8 cellular contexts compared by ENCODE assay signal in the genomic region with DNA sequence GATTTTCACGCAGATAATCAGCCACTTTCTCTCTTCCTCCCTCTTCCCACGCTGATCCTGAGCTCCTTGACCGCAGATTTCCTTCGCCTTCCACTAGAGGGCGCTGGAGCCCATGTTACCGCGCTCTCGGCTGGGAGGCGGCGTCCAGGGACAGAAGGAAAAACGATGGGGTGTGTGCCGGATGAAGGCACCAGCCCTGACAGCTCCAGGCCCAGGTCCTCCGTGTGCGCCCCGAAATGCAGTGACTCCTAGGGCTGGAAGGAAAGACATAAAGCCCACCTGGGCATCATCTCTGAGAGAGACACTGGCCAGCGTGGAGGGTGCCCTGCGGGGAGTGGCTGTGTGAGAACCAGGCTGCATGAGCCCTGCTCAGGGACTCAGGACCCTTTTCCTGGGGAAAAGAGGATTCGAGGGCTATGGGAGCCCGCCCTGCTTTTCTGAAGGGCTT. TPM values are rescaled to one million over a fixed set of nuclear protein-coding genes. Genes with fewer than 3 reads are reported as not detected.
A peak's percentile ranks its signal among the peaks of the same experiment; 100 is the strongest.
DNase-seq lines count a peak whose midpoint lies in the region; ATAC-seq and TF ChIP-seq lines count a peak whose summit lies in the region.

No MANE protein-coding gene starts in this region.

- H3K9me3 ChIP-seq in OCI-LY7 (ENCODE audit: low read length) (no peaks in the 10 kb centered on the region), osteoblast (ENCODE audit: low read depth, low read length) (no peaks in the 10 kb centered on the region), vagina (no peaks in the 10 kb centered on the region)

- intact Hi-C loops in CD14-positive monocyte (cut with micrococcal nuclease), result loop anchor here in 1 of 2 donors (10.0 kb wide), 1 partner anchor 1063 kb away; no protein-coding TSS in a partner anchor
- intact Hi-C loops in OCI-LY7 (cut with micrococcal nuclease; ENCODE audit: unreplicated experiment), result loop anchor here (5.0 to 10.0 kb wide), 2 partner anchors 1481 to 1883 kb away; no protein-coding TSS in a partner anchor
- intact Hi-C loops in activated T-helper 2 cell treated with anti-CD3 and anti-CD28 coated beads, Interferon-gamma antibody, Interleukin-2, Interleukin-4, amounts not matched to agents 10 μg/mL and 5 μg/mL and 100 μg/mL, durations not matched to agents 14 hours and 24 hours and 36 hours (cut with micrococcal nuclease), result loop anchor here (5.0 to 10.0 kb wide), 2 partner anchors 1073 to 1481 kb away; no protein-coding TSS in a partner anchor
- intact Hi-C loops in vagina (cut with DNase I), result loop anchor here (10.0 kb wide), 1 partner anchor 1073 kb away; no protein-coding TSS in a partner anchor

- H3K9me3 Mint-ChIP-seq in CD14-positive monocyte, result no peaks in the 10 kb centered on the region
- H3K9me3 Mint-ChIP-seq in activated T-helper 2 cell treated with anti-CD3 and anti-CD28 coated beads, Interferon-gamma antibody, Interleukin-2, Interleukin-4, amounts not matched to agents 10 μg/mL and 5 μg/mL and 100 μg/mL, durations not matched to agents 14 hours and 24 hours and 36 hours, result no peaks in the 10 kb centered on the region

- H3K4me3 ChIP-seq in OCI-LY7 (ENCODE audit: low read depth, low read length, poor library complexity, severe bottlenecking) (no peak overlapping the region), osteoblast (ENCODE audit: insufficient read depth, low read length) (peak overlapping the region; percentile 49), vagina (no peak overlapping the region)

- no peak overlapping the region for H3K4me2 ChIP-seq in OCI-LY7 (ENCODE audit: low read length)
- peak overlapping the region; percentile 68 for H3K4me2 ChIP-seq in osteoblast (ENCODE audit: insufficient read depth, low read length)

- no peak overlapping the region for H3K27ac ChIP-seq in OCI-LY7 (ENCODE audit: low read depth, low read length, poor library complexity, severe bottlenecking)
- H3K27ac ChIP-seq in osteoblast (ENCODE audit: low read depth, low read length), result no peak overlapping the region
- no peak overlapping the region for H3K27ac ChIP-seq in vagina

- CTCF ChIA-PET in OCI-LY7 (lab: Charles Lee; ENCODE audit: unreplicated experiment), result no interaction called here

- H2AFZ ChIP-seq in OCI-LY7 (ENCODE audit: low read length), result no peak overlapping the region
- H2AFZ ChIP-seq in osteoblast (ENCODE audit: low read length), result peak overlapping the region; percentile 85

- peaks cover 0 to 6% (median 2%) of the 10 kb centered on the region in 3 donors for H3K27me3 Mint-ChIP-seq in CD14-positive monocyte (ENCODE audit: low read depth in 3 of 3)
- H3K27me3 Mint-ChIP-seq in activated T-helper 2 cell treated with anti-CD3 and anti-CD28 coated beads, Interferon-gamma antibody, Interleukin-2, Interleukin-4, amounts not matched to agents 10 μg/mL and 5 μg/mL and 100 μg/mL, durations not matched to agents 14 hours and 24 hours and 36 hours (ENCODE audit: low read depth), result peaks cover 27% of the 10 kb centered on the region

- no TSS peak for BruUV-seq in OCI-LY7 (replicated peaks; lab: Mats Ljungman, UMichigan)

- H3K36me3 ChIP-seq in OCI-LY7 (ENCODE audit: insufficient read depth, low read length) (no peaks in the 10 kb centered on the region), osteoblast (ENCODE audit: insufficient read depth, low read length) (no peaks in the 10 kb centered on the region), vagina (no peaks in the 10 kb centered on the region)

- H3K4me3 Mint-ChIP-seq in CD14-positive monocyte, result peak overlapping the region in 1 of 2 donors; percentile 56
- H3K4me3 Mint-ChIP-seq in activated T-helper 2 cell treated with anti-CD3 and anti-CD28 coated beads, Interferon-gamma antibody, Interleukin-2, Interleukin-4, amounts not matched to agents 10 μg/mL and 5 μg/mL and 100 μg/mL, durations not matched to agents 14 hours and 24 hours and 36 hours (ENCODE audit: low read depth), result no peak overlapping the region

- DNase-seq in CD14-positive monocyte (ENCODE audit: low spot score) (no peak), HuH-7 (ENCODE audit: low spot score) (peak; percentile 80), OCI-LY7 (ENCODE audit: low spot score) (peak; percentile 20), globus pallidus (ENCODE audit: low spot score) (peak; percentile 68), osteoblast (ENCODE audit: insufficient read length, low spot score, missing footprints) (peak; percentile 98), vagina (ENCODE audit: extremely low spot score in 2 of 2) (no peak)
- DNase-seq in activated T-helper 2 cell treated with anti-CD3 and anti-CD28 coated beads, Interferon-gamma antibody, Interleukin-2, Interleukin-4, amounts not matched to agents 10 μg/mL and 5 μg/mL and 100 μg/mL, durations not matched to agents 14 hours and 24 hours and 36 hours (ENCODE audit: low spot score), result peak; percentile 19

- ATAC-seq in GM19463 (IDR thresholded peaks at IDR 0.05; ENCODE audit: unreplicated experiment), result peak; percentile 77

- no peaks in the 10 kb centered on the region for H3K36me3 Mint-ChIP-seq in CD14-positive monocyte
- H3K36me3 Mint-ChIP-seq in activated T-helper 2 cell treated with anti-CD3 and anti-CD28 coated beads, Interferon-gamma antibody, Interleukin-2, Interleukin-4, amounts not matched to agents 10 μg/mL and 5 μg/mL and 100 μg/mL, durations not matched to agents 14 hours and 24 hours and 36 hours (ENCODE audit: low read depth), result no peaks in the 10 kb centered on the region

- H4K20me1 ChIP-seq in OCI-LY7 (ENCODE audit: insufficient read depth, low read length), result no peaks in the 10 kb centered on the region
- H4K20me1 ChIP-seq in osteoblast (ENCODE audit: insufficient read depth, low read length), result no peaks in the 10 kb centered on the region

- peak; percentile 91 for TF ChIP-seq CTCF in CD14-positive monocyte (IDR thresholded peaks at IDR 0.05)
- peak; percentile 87 for TF ChIP-seq CTCF in OCI-LY7 (conservative IDR thresholded peaks at IDR 0.05; ENCODE audit: low read length)
- TF ChIP-seq CTCF in osteoblast (IDR thresholded peaks at IDR 0.05; ENCODE audit: extremely low read depth, low read depth, low read length), result peak; percentile 91
- peak; percentile 45 to 72 (median 70) for TF ChIP-seq CTCF in vagina (IDR thresholded peaks at IDR 0.05)

- no peak for TF ChIP-seq POLR2A in vagina (IDR thresholded peaks at IDR 0.05)

- H3K4me1 ChIP-seq in OCI-LY7 (ENCODE audit: insufficient read depth, low read length, poor library complexity, severe bottlenecking), result no peaks in the 10 kb centered on the region
- peaks cover 9% of the 10 kb centered on the region for H3K4me1 ChIP-seq in osteoblast (ENCODE audit: insufficient read depth, low read length)
- peaks cover 4% of the 10 kb centered on the region for H3K4me1 ChIP-seq in vagina

- H3K4me1 Mint-ChIP-seq in CD14-positive monocyte, result peaks cover 6% of the 10 kb centered on the region
- no peaks in the 10 kb centered on the region for H3K4me1 Mint-ChIP-seq in activated T-helper 2 cell treated with anti-CD3 and anti-CD28 coated beads, Interferon-gamma antibody, Interleukin-2, Interleukin-4, amounts not matched to agents 10 μg/mL and 5 μg/mL and 100 μg/mL, durations not matched to agents 14 hours and 24 hours and 36 hours (ENCODE audit: low read depth)

- H3K79me2 ChIP-seq in OCI-LY7 (ENCODE audit: insufficient read depth, low read depth, low read length), result no peaks in the 10 kb centered on the region
- H3K79me2 ChIP-seq in osteoblast (ENCODE audit: insufficient read depth, low read length), result no peaks in the 10 kb centered on the region

- peak overlapping the region in 1 of 7 donors; percentile 25 for H3K27ac Mint-ChIP-seq in CD14-positive monocyte
- H3K27ac Mint-ChIP-seq in activated T-helper 2 cell treated with anti-CD3 and anti-CD28 coated beads, Interferon-gamma antibody, Interleukin-2, Interleukin-4, amounts not matched to agents 10 μg/mL and 5 μg/mL and 100 μg/mL, durations not matched to agents 14 hours and 24 hours and 36 hours, result no peak overlapping the region

- H3K9me2 ChIP-seq in OCI-LY7 (ENCODE audit: insufficient read depth, low read length), result no peaks in the 10 kb centered on the region

- POLR2A ChIA-PET in OCI-LY7 (lab: Charles Lee), result interaction anchor here (0.6 to 1.3 kb wide), 2 partner anchors 15 to 67 kb away, joined by 3 to 10 read pairs; no protein-coding TSS in a partner anchor

- H3K27me3 ChIP-seq in osteoblast (ENCODE audit: insufficient read depth, low read length) (peaks cover 10% of the 10 kb centered on the region), vagina (no peaks in the 10 kb centered on the region)

RNA-seq across cellular contexts. Expression of gene CYP2J2, which starts 44.9 kb away (rescaled TPM):
- polyA plus RNA-seq in CD14-positive monocyte, result not detected
- not detected in 2 replicates for total RNA-seq in OCI-LY7 (2014; rRNA removed; shearing (Covaris generic))
- total RNA-seq in OCI-LY7 (2022) (not detected in 2 replicates), osteoblast (not detected in 2 replicates), vagina (0.74 TPM)
- total RNA-seq in activated T-helper 2 cell treated with anti-CD3 and anti-CD28 coated beads, Interferon-gamma antibody, Interleukin-2, Interleukin-4, amounts not matched to agents 10 μg/mL and 5 μg/mL and 100 μg/mL, durations not matched to agents 14 hours and 24 hours and 36 hours, result 0.11 and 0.16 TPM in 2 replicates

Comparison
In these comparisons a context has a peak if more than half of its experiments do, and no peak if none do; other contexts are left out.
1. DNase-seq: peak in HuH-7 (single experiment), OCI-LY7 (single experiment), activated T-helper 2 cell treated with anti-CD3 and anti-CD28 coated beads, Interferon-gamma antibody, Interleukin-2, Interleukin-4, amounts not matched to agents 10 μg/mL and 5 μg/mL and 100 μg/mL, durations not matched to agents 14 hours and 24 hours and 36 hours (single experiment), globus pallidus (single experiment) and osteoblast (single experiment); none in CD14-positive monocyte (single experiment) and vagina (0 of 2).
2. Peak in every context shown above with its lines, with median percentiles within 50 percentile points of each other: CTCF ChIP-seq.